In the genomic region with DNA sequence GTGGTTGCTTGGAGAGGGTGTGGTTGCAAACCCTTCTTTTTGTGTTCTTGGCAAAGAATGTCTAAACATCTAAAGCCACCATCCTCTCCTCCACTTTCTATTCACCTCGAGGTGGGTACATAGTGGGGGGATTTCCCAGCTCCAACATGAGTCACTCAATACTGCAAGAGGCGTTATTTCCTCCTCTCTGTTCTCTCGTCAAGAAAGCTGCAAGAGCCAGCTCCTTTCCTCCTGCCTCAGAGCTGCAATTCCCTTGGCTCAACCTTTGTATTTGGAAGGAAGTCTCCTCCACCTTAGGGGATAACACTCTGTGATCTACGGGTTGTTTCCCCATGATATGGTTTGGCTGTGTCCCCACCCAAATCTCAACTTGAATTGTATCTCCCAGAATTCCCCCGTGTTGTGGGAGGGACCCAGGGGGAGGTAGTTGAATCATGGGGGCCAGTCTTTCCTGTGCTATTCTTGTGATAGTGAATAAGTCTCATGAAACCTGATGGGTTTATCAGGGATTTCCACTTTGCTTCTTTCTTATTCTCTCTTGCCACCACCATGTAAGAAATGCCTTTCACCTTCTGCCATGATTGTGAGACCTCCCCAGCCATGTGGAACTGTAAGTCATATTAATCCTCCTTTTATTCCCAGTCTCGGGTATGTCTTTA, we compare ENCODE assay signal across 8 cellular contexts.
DNase-seq lines count a peak whose midpoint lies in the region; ATAC-seq and TF ChIP-seq lines count a peak whose summit lies in the region.

No MANE protein-coding gene starts in this region.

- intact Hi-C loops in right lobe of liver (cut with DNase I) = no loop called here

- no peak for TF ChIP-seq CTCF in right lobe of liver (IDR thresholded peaks at IDR 0.05)
- no peak for TF ChIP-seq CTCF in HFFc6 (IDR thresholded peaks at IDR 0.05)

- no peaks in the 10 kb centered on the region for H3K9me3 Mint-ChIP-seq in CD8-positive, alpha-beta memory T cell
- H3K9me3 Mint-ChIP-seq in HFFc6 = no peaks in the 10 kb centered on the region

- WGBS in right lobe of liver (ENCODE audit: insufficient coverage, low coverage, low lambda C conversion rate, missing lambda C conversion rate) = 45% methylated on average over 6 of the region's 6 CpGs

- peaks cover 57 to 86% (median 72%) of the 10 kb centered on the region in 3 donors for H3K4me1 Mint-ChIP-seq in CD8-positive, alpha-beta memory T cell
- H3K4me1 Mint-ChIP-seq in HFFc6 (ENCODE audit: low read depth) = peaks cover 16% of the 10 kb centered on the region

- no peaks in the 10 kb centered on the region for H3K27me3 Mint-ChIP-seq in CD8-positive, alpha-beta memory T cell
- H3K27me3 Mint-ChIP-seq in HFFc6 (ENCODE audit: insufficient read depth) = no peaks in the 10 kb centered on the region

- H3K36me3 Mint-ChIP-seq in CD8-positive, alpha-beta memory T cell = peaks cover 0 to 15% (median 8%) of the 10 kb centered on the region in 3 donors
- peaks cover 9% of the 10 kb centered on the region; the same call in 1 of the 2 replicates for H3K36me3 Mint-ChIP-seq in HFFc6 (ENCODE audit: low read depth)

- H3K4me1 ChIP-seq in CD8-positive, alpha-beta memory T cell (ENCODE audit: insufficient read depth, low read length) = peaks cover 35% of the 10 kb centered on the region
- peaks cover 3% of the 10 kb centered on the region for H3K4me1 ChIP-seq in effector memory CD4-positive, alpha-beta T cell (ENCODE audit: control insufficient read depth, insufficient read depth, low read length, poor library complexity, severe bottlenecking)
- H3K4me1 ChIP-seq in right lobe of liver = peaks cover 0 to 10% (median 0%) of the 10 kb centered on the region in 4 donors

- no peaks in the 10 kb centered on the region for H3K27me3 ChIP-seq in CD8-positive, alpha-beta memory T cell (ENCODE audit: insufficient read depth, low read length, poor library complexity, severe bottlenecking)
- H3K27me3 ChIP-seq in effector memory CD4-positive, alpha-beta T cell (replicated peaks; ENCODE audit: control insufficient read depth, insufficient read depth, low read length, poor library complexity, severe bottlenecking) = no peaks in the 10 kb centered on the region
- H3K27me3 ChIP-seq in right lobe of liver = no peaks in the 10 kb centered on the region

- H3K4me3 Mint-ChIP-seq in CD8-positive, alpha-beta memory T cell = peak overlapping the region; percentile 2 to 78 (median 72)
- H3K4me3 Mint-ChIP-seq in HFFc6 = no peak overlapping the region

- ATAC-seq in GM21717 (IDR thresholded peaks at IDR 0.05; ENCODE audit: unreplicated experiment) = peak; percentile 92
- no peak for ATAC-seq in right lobe of liver

- POLR2A ChIA-PET in CD8-positive, alpha-beta memory T cell (lab: Charles Lee) = interaction anchor here (0.5 to 0.6 kb wide), 2 partner anchors 112 to 216 kb away, joined by 3 read pairs; no protein-coding TSS in a partner anchor

- no peaks in the 10 kb centered on the region for H3K9me3 ChIP-seq in CD8-positive, alpha-beta memory T cell (ENCODE audit: low read length)
- no peaks in the 10 kb centered on the region for H3K9me3 ChIP-seq in effector memory CD4-positive, alpha-beta T cell (ENCODE audit: control insufficient read depth, low read length)
- H3K9me3 ChIP-seq in right lobe of liver = no peaks in the 10 kb centered on the region

- peak; percentile 3 to 71 (median 40) for DNase-seq in CD8-positive, alpha-beta memory T cell
- DNase-seq in T-helper 2 cell (peak in 3 of 5 experiments; percentile 24 to 62 (median 52)), right lobe of liver (no peak), HFFc6 (no peak), NCI-H2107 (lab: John Stamatoyannopoulos, UW) (no peak), NOMO-1 (lab: John Stamatoyannopoulos, UW; ENCODE audit: unreplicated experiment in 2 of 2) (no peak)
- peak; percentile 5 to 25 (median 7) for DNase-seq in effector memory CD4-positive, alpha-beta T cell

- H3K4me3 ChIP-seq in CD8-positive, alpha-beta memory T cell (ENCODE audit: low read length) = no peak overlapping the region
- no peak overlapping the region for H3K4me3 ChIP-seq in effector memory CD4-positive, alpha-beta T cell (ENCODE audit: insufficient read depth, low read depth, low read length, poor library complexity, severe bottlenecking)
- H3K4me3 ChIP-seq in right lobe of liver = no peak overlapping the region

- H3K36me3 ChIP-seq in CD8-positive, alpha-beta memory T cell (ENCODE audit: insufficient read depth, low read length) = no peaks in the 10 kb centered on the region
- peaks cover 3% of the 10 kb centered on the region for H3K36me3 ChIP-seq in effector memory CD4-positive, alpha-beta T cell (ENCODE audit: control insufficient read depth, insufficient read depth, low read length)
- no peaks in the 10 kb centered on the region for H3K36me3 ChIP-seq in right lobe of liver

- CTCF ChIA-PET in CD8-positive, alpha-beta memory T cell (lab: Charles Lee) = interaction anchor here (1.0 kb wide), 1 partner anchor 12 kb away, joined by 3 read pairs; no protein-coding TSS in a partner anchor

- no peak for TF ChIP-seq POLR2A in right lobe of liver (IDR thresholded peaks at IDR 0.05)

- no peak overlapping the region for H3K27ac ChIP-seq in CD8-positive, alpha-beta memory T cell (ENCODE audit: low read depth, low read length)
- no peak overlapping the region for H3K27ac ChIP-seq in effector memory CD4-positive, alpha-beta T cell (ENCODE audit: insufficient read depth, low read length, poor library complexity, severe bottlenecking)
- no peak overlapping the region for H3K27ac ChIP-seq in right lobe of liver

- peak overlapping the region; percentile 61 to 97 (median 87) for H3K27ac Mint-ChIP-seq in CD8-positive, alpha-beta memory T cell
- no peak overlapping the region for H3K27ac Mint-ChIP-seq in HFFc6

Comparison
In these comparisons a context has a peak if more than half of its experiments do, and no peak if none do; other contexts are left out.
1. DNase-seq: peak in CD8-positive, alpha-beta memory T cell (5 of 5), T-helper 2 cell (3 of 5) and effector memory CD4-positive, alpha-beta T cell (3 of 3); none in right lobe of liver (0 of 3), HFFc6 (single experiment), NCI-H2107 (single experiment) and NOMO-1 (0 of 2).